8 cellular contexts compared by ENCODE assay signal in genomic region chr14:21070083-21070609, GRCh38. TPM values are rescaled to one million over a fixed set of nuclear protein-coding genes. Genes with fewer than 3 reads are reported as not detected.
DNase-seq lines count a peak whose midpoint lies in the region; ATAC-seq and TF ChIP-seq lines count a peak whose summit lies in the region.

TSS of gene ARHGEF40 (plus strand) at chr14:21070304. CDS start at chr14:21070397, 93 bp downstream.

- H2AFZ ChIP-seq in hepatocyte: peak within 1 kb of the TSS; percentile 93

- WGBS in hepatocyte (ENCODE audit: low lambda C conversion rate, missing lambda C conversion rate): no CpG with 5 or more reads among the region's 63 CpGs

- DNase-seq in T-helper 2 cell treated with Interferon-gamma antibody and Interleukin-4, amounts not matched to agents 5 μg/mL and 100 μg/mL, for 36 hours (ENCODE audit: low spot score): no peak
- DNase-seq in T-helper 2 cell (no peak), NCI-H510A treated with DMSO at 0.1 percent for 48 hours (lab: John Stamatoyannopoulos, UW) (peak; percentile 28), astrocyte of the spinal cord (ENCODE audit: low read depth, low spot score) (peak; percentile 47), hepatocyte (ENCODE audit: low spot score) (peak; percentile 85), posterior cingulate gyrus (peak in 9 of 10 donors; percentile 37 to 96 (median 60)), SK-N-DZ (ENCODE audit: low spot score) (no peak)

- intact Hi-C loops in posterior cingulate gyrus (cut with DNase I): loop anchor here (1.0 to 5.0 kb wide), 3 partner anchors 22 to 442 kb away; partner anchors contain the start of genes METTL3 and NDRG2

- H3K27ac Mint-ChIP-seq in T-helper 2 cell treated with Interferon-gamma antibody and Interleukin-4, amounts not matched to agents 5 μg/mL and 100 μg/mL, for 36 hours: no peak within 1 kb of the TSS

- H3K4me3 ChIP-seq in astrocyte of the spinal cord (ENCODE audit: low read depth, low read length): peak within 1 kb of the TSS; percentile 86
- H3K4me3 ChIP-seq in hepatocyte: peak within 1 kb of the TSS; percentile 99

- ATAC-seq in HG03039 (IDR thresholded peaks at IDR 0.05; ENCODE audit: unreplicated experiment): no peak

- TF ChIP-seq CTCF in astrocyte of the spinal cord (IDR thresholded peaks at IDR 0.05; ENCODE audit: low read depth, low read length) (no peak), hepatocyte (IDR thresholded peaks at IDR 0.05; ENCODE audit: poor library complexity) (no peak)

- peaks cover 16% of the 10 kb centered on the region for H3K4me1 ChIP-seq in hepatocyte (ENCODE audit: insufficient read depth)

- peaks cover 77% of the 10 kb centered on the region for H3K27me3 Mint-ChIP-seq in T-helper 2 cell treated with Interferon-gamma antibody and Interleukin-4, amounts not matched to agents 5 μg/mL and 100 μg/mL, for 36 hours (ENCODE audit: low read depth)

- peaks cover 27% of the 10 kb centered on the region for H3K79me2 ChIP-seq in hepatocyte

- peaks cover 22% of the 10 kb centered on the region for H3K4me1 Mint-ChIP-seq in T-helper 2 cell treated with Interferon-gamma antibody and Interleukin-4, amounts not matched to agents 5 μg/mL and 100 μg/mL, for 36 hours (ENCODE audit: low read depth)

- no peaks in the 10 kb centered on the region for H3K9me3 Mint-ChIP-seq in T-helper 2 cell treated with Interferon-gamma antibody and Interleukin-4, amounts not matched to agents 5 μg/mL and 100 μg/mL, for 36 hours

- H3K27ac ChIP-seq in hepatocyte: peak within 1 kb of the TSS; percentile 96

- H3K36me3 Mint-ChIP-seq in T-helper 2 cell treated with Interferon-gamma antibody and Interleukin-4, amounts not matched to agents 5 μg/mL and 100 μg/mL, for 36 hours (ENCODE audit: low read depth): no peaks in the 10 kb centered on the region

- H3K36me3 ChIP-seq in hepatocyte (replicated peaks; ENCODE audit: insufficient read depth, low read depth): no peaks in the 10 kb centered on the region

- in situ Hi-C loops in astrocyte of the spinal cord (cut with HindIII; ENCODE audit: low sequenced_read_pairs): no loop called here

- H3K27me3 ChIP-seq in hepatocyte: no peaks in the 10 kb centered on the region

- H3K4me2 ChIP-seq in hepatocyte: peak within 1 kb of the TSS; percentile 92

- no peaks in the 10 kb centered on the region for H3K9me3 ChIP-seq in hepatocyte (ENCODE audit: low read depth)

- H3K9me2 ChIP-seq in hepatocyte (replicated peaks; ENCODE audit: insufficient read depth): no peaks in the 10 kb centered on the region

- peaks cover 5% of the 10 kb centered on the region for H4K20me1 ChIP-seq in hepatocyte (ENCODE audit: insufficient read depth, poor library complexity, severe bottlenecking)

- peak within 1 kb of the TSS; percentile 77 for H3K4me3 Mint-ChIP-seq in T-helper 2 cell treated with Interferon-gamma antibody and Interleukin-4, amounts not matched to agents 5 μg/mL and 100 μg/mL, for 36 hours

RNA-seq across cellular contexts. Expression of gene ARHGEF40, which starts in this region (rescaled TPM):
- total RNA-seq in hepatocyte: 36.0 and 53.7 TPM in 2 replicates
- polyA plus RNA-seq in hepatocyte: 36.7 and 38.1 TPM in 2 replicates
- polyA plus RNA-seq in SK-N-DZ (2014; cell fraction: cytosol; rRNA removed): 21.0 and 21.5 TPM in 2 replicates
- 58.7 and 59.2 TPM in 2 replicates for polyA plus RNA-seq in SK-N-DZ (2014; cell fraction: nucleus; rRNA removed)

Comparison
In these comparisons a context has a peak if more than half of its experiments do, and no peak if none do; other contexts are left out.
1. DNase-seq: peak in NCI-H510A treated with DMSO at 0.1 percent for 48 hours (single experiment), astrocyte of the spinal cord (single experiment), hepatocyte (single experiment) and posterior cingulate gyrus (9 of 10); none in T-helper 2 cell treated with Interferon-gamma antibody and Interleukin-4, amounts not matched to agents 5 μg/mL and 100 μg/mL, for 36 hours (single experiment), T-helper 2 cell (0 of 5) and SK-N-DZ (single experiment).